23 cellular contexts compared by ENCODE assay signal in genomic region chr2:210177769-210178168, GRCh38. TPM values are rescaled to one million over a fixed set of nuclear protein-coding genes. Genes with fewer than 3 reads are reported as not detected.
DNase-seq lines count a peak whose midpoint lies in the region; ATAC-seq and TF ChIP-seq lines count a peak whose summit lies in the region.
"Had no signal": no experiment of that assay in that cellular context is flagged by ENCODE, and none has a peak within 500 bp of the region (broad histone marks: within the 10 kb centered on the region; RNA-seq: fewer than 3 reads in every experiment).

No MANE protein-coding gene starts in this region.

- no peak for TF ChIP-seq CTCF in GM23338 (conservative IDR thresholded peaks at IDR 0.05; ENCODE audit: low read depth in 2 of 2)
- TF ChIP-seq CTCF in neural progenitor cell (IDR thresholded peaks at IDR 0.05): no peak
- TF ChIP-seq CTCF in PC-9 (conservative IDR thresholded peaks at IDR 0.05): no peak
- TF ChIP-seq CTCF in progenitor cell of endocrine pancreas (IDR thresholded peaks at IDR 0.05; ENCODE audit: unreplicated experiment): no peak

- no peaks in the 10 kb centered on the region; the same call in 1 of the 2 replicates for H3K9me3 ChIP-seq in NT2/D1 (ENCODE audit: insufficient read depth, low read length)
- H3K9me3 ChIP-seq in iPS-18a (ENCODE audit: control insufficient read depth, low read depth, low read length): no peaks in the 10 kb centered on the region
- H3K9me3 ChIP-seq in neural progenitor cell (ENCODE audit: low read depth): no peaks in the 10 kb centered on the region
- H3K9me3 ChIP-seq in PC-9 (ENCODE audit: insufficient read depth, low read depth): no peaks in the 10 kb centered on the region
- H3K9me3 ChIP-seq: A549, BE2C had no signal

- H3K4me2 ChIP-seq in GM23338 (peak overlapping the region; percentile 12; the same call in 1 of the 2 replicates), neural progenitor cell (peak overlapping the region; percentile 59), PC-9 (no peak overlapping the region)
- H3K4me2 ChIP-seq: A549 had no signal

- H3K4me3 ChIP-seq in GM23338 (no peak overlapping the region), NT2/D1 (ENCODE audit: insufficient read length, low read depth) (no peak overlapping the region), iPS-18a (ENCODE audit: low read length) (no peak overlapping the region), neural progenitor cell (no peak overlapping the region), PC-9 (no peak overlapping the region)
- H3K4me3 ChIP-seq: A549 had no signal

- H3K4me1 Mint-ChIP-seq in GM23338: peaks cover 34% of the 10 kb centered on the region
- H3K4me1 Mint-ChIP-seq in neural progenitor cell: peaks cover 10% of the 10 kb centered on the region
- peaks cover 19% of the 10 kb centered on the region for H3K4me1 Mint-ChIP-seq in progenitor cell of endocrine pancreas (ENCODE audit: low read depth)

- H3K9me3 Mint-ChIP-seq in GM23338 (peaks cover 16% of the 10 kb centered on the region), neural progenitor cell (peaks cover 4% of the 10 kb centered on the region), progenitor cell of endocrine pancreas (ENCODE audit: low read depth) (peaks cover 5% of the 10 kb centered on the region)

- H3K9ac ChIP-seq in NT2/D1 (ENCODE audit: insufficient read length, low read depth) (no peak overlapping the region), iPS-18a (ENCODE audit: low read length) (peak overlapping the region; percentile 35), neural progenitor cell (no peak overlapping the region)

- CTCF ChIA-PET in PC-9 (lab: Charles Lee): no interaction called here

- BruUV-seq in PC-9 (replicated peaks; lab: Mats Ljungman, UMichigan): no TSS peak

- no peak overlapping the region for H3K4me3 Mint-ChIP-seq in GM23338
- H3K4me3 Mint-ChIP-seq in neural progenitor cell: no peak overlapping the region
- no peak overlapping the region for H3K4me3 Mint-ChIP-seq in progenitor cell of endocrine pancreas (ENCODE audit: low read depth)
- H3K4me3 Mint-ChIP-seq: T-helper 17 cell had no signal

- H3K9me2 ChIP-seq in GM23338 (ENCODE audit: insufficient read depth): no peaks in the 10 kb centered on the region
- no peaks in the 10 kb centered on the region for H3K9me2 ChIP-seq in PC-9 (ENCODE audit: insufficient read depth)

- H4K20me1 ChIP-seq in GM23338 (replicated peaks; ENCODE audit: insufficient read depth) (no peaks in the 10 kb centered on the region), neural progenitor cell (ENCODE audit: low read depth) (no peaks in the 10 kb centered on the region), PC-9 (ENCODE audit: insufficient read depth) (no peaks in the 10 kb centered on the region)

- H3K4me1 ChIP-seq in GM23338 (ENCODE audit: insufficient read depth) (peaks cover 33% of the 10 kb centered on the region), NT2/D1 (ENCODE audit: insufficient read depth, insufficient read length) (peaks cover 2% of the 10 kb centered on the region), iPS-18a (ENCODE audit: control insufficient read depth, low read depth, low read length) (peaks cover 39% of the 10 kb centered on the region), neural progenitor cell (peaks cover 39% of the 10 kb centered on the region), PC-9 (replicated peaks; ENCODE audit: insufficient read depth) (no peaks in the 10 kb centered on the region)
- H3K4me1 ChIP-seq: A549, BE2C had no signal

- peak overlapping the region; percentile 85 for H3K27ac ChIP-seq in GM23338 (ENCODE audit: low read depth)
- peak overlapping the region; percentile 1 for H3K27ac ChIP-seq in iPS-18a (ENCODE audit: low read length)
- H3K27ac ChIP-seq in neural progenitor cell: no peak overlapping the region
- no peak overlapping the region for H3K27ac ChIP-seq in PC-9
- H3K27ac ChIP-seq: A549, HL-60 had no signal

- H3K27ac Mint-ChIP-seq in GM23338 (peak overlapping the region; percentile 64), neural progenitor cell (no peak overlapping the region), progenitor cell of endocrine pancreas (no peak overlapping the region)
- H3K27ac Mint-ChIP-seq: T-helper 17 cell had no signal

- H3F3A ChIP-seq in GM23338 (replicated peaks; ENCODE audit: low read depth): 0 out of 2 replicates have a peak, but pooled peaks cover 3% of the 10 kb centered on the region
- H3F3A ChIP-seq in neural progenitor cell (ENCODE audit: low read depth): peaks cover 9% of the 10 kb centered on the region
- no peaks in the 10 kb centered on the region for H3F3A ChIP-seq in PC-9 (ENCODE audit: insufficient read depth, low read depth)

- POLR2A ChIA-PET in PC-9 (lab: Charles Lee; ENCODE audit: unreplicated experiment): no interaction called here

- DNase-seq in GM23338 (ENCODE audit: low spot score) (peak; percentile 90), NT2/D1 (ENCODE audit: low read depth, low spot score) (peak; percentile 81), neural progenitor cell (ENCODE audit: low spot score) (peak; percentile 33), PC-9 (no peak), progenitor cell of endocrine pancreas (ENCODE audit: low spot score, unreplicated experiment) (no peak)
- DNase-seq: BE2C, DMS79 treated with DMSO at 0.1 percent for 48 hours, IMR-90, Karpas-422, NCI-H1694, NCI-H2081, NCI-H2171 treated with DMSO at 0.1 percent for 48 hours, NCI-H446, Right ventricle myocardium superior, SW 1271, T-helper 17 cell had no signal

- ATAC-seq in GM23338: peak; percentile 93
- ATAC-seq in GM21360 (IDR thresholded peaks at IDR 0.05; ENCODE audit: unreplicated experiment): no peak
- ATAC-seq: A549, T-helper 17 cell had no signal

- H3K27me3 Mint-ChIP-seq in GM23338 (ENCODE audit: insufficient read depth, low read depth, poor library complexity) (peaks cover 5% of the 10 kb centered on the region), neural progenitor cell (ENCODE audit: insufficient read depth, low read depth) (peaks cover 3% of the 10 kb centered on the region), progenitor cell of endocrine pancreas (no peaks in the 10 kb centered on the region)

- H3K36me3 ChIP-seq in GM23338 (ENCODE audit: insufficient read depth) (no peaks in the 10 kb centered on the region), NT2/D1 (ENCODE audit: insufficient read depth, insufficient read length, low read length) (no peaks in the 10 kb centered on the region), iPS-18a (ENCODE audit: control insufficient read depth, low read depth, low read length) (no peaks in the 10 kb centered on the region), neural progenitor cell (no peaks in the 10 kb centered on the region), PC-9 (ENCODE audit: low read depth) (no peaks in the 10 kb centered on the region)
- H3K36me3 ChIP-seq: BE2C had no signal

- H2AFZ ChIP-seq in GM23338 (no peak overlapping the region), neural progenitor cell (replicated peaks) (peak overlapping the region; percentile 69), PC-9 (no peak overlapping the region)

- H3K79me2 ChIP-seq in GM23338 (replicated peaks; ENCODE audit: insufficient read depth): no peaks in the 10 kb centered on the region
- no peaks in the 10 kb centered on the region for H3K79me2 ChIP-seq in neural progenitor cell (ENCODE audit: low read depth)
- no peaks in the 10 kb centered on the region for H3K79me2 ChIP-seq in PC-9 (ENCODE audit: low read depth)

- intact Hi-C loops in PC-9 (cut with micrococcal nuclease; ENCODE audit: unreplicated experiment): no loop called here

- H3K27me3 ChIP-seq in GM23338 (ENCODE audit: insufficient read depth): no peaks in the 10 kb centered on the region
- H3K27me3 ChIP-seq in NT2/D1 (ENCODE audit: insufficient read depth, insufficient read length): no peaks in the 10 kb centered on the region
- no peaks in the 10 kb centered on the region for H3K27me3 ChIP-seq in iPS-18a (ENCODE audit: control insufficient read depth, insufficient read depth, low read length)
- no peaks in the 10 kb centered on the region for H3K27me3 ChIP-seq in neural progenitor cell
- no peaks in the 10 kb centered on the region for H3K27me3 ChIP-seq in PC-9 (ENCODE audit: insufficient read depth, low read depth)
- H3K27me3 ChIP-seq: BE2C had no signal

- H3K36me3 Mint-ChIP-seq in GM23338 (ENCODE audit: low read depth): peaks cover 13% of the 10 kb centered on the region
- H3K36me3 Mint-ChIP-seq in neural progenitor cell: no peaks in the 10 kb centered on the region
- H3K36me3 Mint-ChIP-seq in progenitor cell of endocrine pancreas (ENCODE audit: insufficient read depth): peaks cover 2% of the 10 kb centered on the region

TF ChIP-seq in GM23338, 12 proteins besides CTCF, POLR2A, EP300 and RAD21:
- no peak for TF ChIP-seq STAT1 (IDR thresholded peaks at IDR 0.05; ENCODE audit: unreplicated experiment)
- TF ChIP-seq JUNB (IDR thresholded peaks at IDR 0.05; ENCODE audit: unreplicated experiment): no peak
- no peak for TF ChIP-seq ZNF331 (CRISPR knock-in tag; IDR thresholded peaks at IDR 0.05; ENCODE audit: low read depth)
- TF ChIP-seq EZH2 (IDR thresholded peaks at IDR 0.05; ENCODE audit: low read depth, unreplicated experiment): no peak
- peak; percentile 83 for TF ChIP-seq NANOG (IDR thresholded peaks at IDR 0.05; ENCODE audit: borderline replicate concordance)
- no peak for TF ChIP-seq EZH2phosphoT487 (IDR thresholded peaks at IDR 0.05; ENCODE audit: unreplicated experiment)
TF ChIP-seq in GM23338: peak in this region for 1.

RNA-seq across cellular contexts. Expression of gene KANSL1L, which starts 6.6 kb away (rescaled TPM):
- total RNA-seq in GM23338 (2014; rRNA removed; shearing (Covaris generic)): 21.1 and 21.2 TPM in 2 replicates
- polyA plus RNA-seq in GM23338 (2016; fragmentation: Nextera tagmentation; extraction: Ambion mirVana): 6.5 and 7.4 TPM in 2 replicates
- total RNA-seq in neural progenitor cell (ENCODE audit: low replicate concordance): 31.2 and 51.8 TPM in 2 replicates
- total RNA-seq in PC-9 (2021): 8.6 and 8.8 TPM in 2 replicates
- 32.7 and 32.8 TPM in 2 replicates for total RNA-seq in progenitor cell of endocrine pancreas

RNA-seq across cellular contexts. Expression of gene ACADL, which starts 47.5 kb away (rescaled TPM):
- total RNA-seq in GM23338 (2014; rRNA removed; shearing (Covaris generic)): 0.39 TPM in 1 of 2 replicates, not detected in the other
- polyA plus RNA-seq in GM23338 (2016; fragmentation: Nextera tagmentation; extraction: Ambion mirVana): 0.37 and 0.68 TPM in 2 replicates
- total RNA-seq in neural progenitor cell (ENCODE audit: low replicate concordance) (0.09 TPM in 1 of 2 replicates, not detected in the other), PC-9 (2021) (0.20 and 0.24 TPM in 2 replicates), progenitor cell of endocrine pancreas (0.38 and 0.55 TPM in 2 replicates)
- total RNA-seq: HT-29, IMR-90, M059J, RPMI7951, T-helper 17 cell had no signal
- polyA plus RNA-seq: IMR-90 had no signal

Comparison
In these comparisons a context has a peak if more than half of its experiments do, and no peak if none do; other contexts are left out.
1. DNase-seq: peak in GM23338 (single experiment), NT2/D1 (single experiment) and neural progenitor cell (single experiment); none in PC-9 (0 of 2) and progenitor cell of endocrine pancreas (single experiment).
2. H3K27ac ChIP-seq: peak in GM23338 (single experiment) and iPS-18a (single experiment); none in neural progenitor cell (single experiment) and PC-9 (single experiment).